22 cellular contexts compared by ENCODE assay signal in the genomic region with DNA sequence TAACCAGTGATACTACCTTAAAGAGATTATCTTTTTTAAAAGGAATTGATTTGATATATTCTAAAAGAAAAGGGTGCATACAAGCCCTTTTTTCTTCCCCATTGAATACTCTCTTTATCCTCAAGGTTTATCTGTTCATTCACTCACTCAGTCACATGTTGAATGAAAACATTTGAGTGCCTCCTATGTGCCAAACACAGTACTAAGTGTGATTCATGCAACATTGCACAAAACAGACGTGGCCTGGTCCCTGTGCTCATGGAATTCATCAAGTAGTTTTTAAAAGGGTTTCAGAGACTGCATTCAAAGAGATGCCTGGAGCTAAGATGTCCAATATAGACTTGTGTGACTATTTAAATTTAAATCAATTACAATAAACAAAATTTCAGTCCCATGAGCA.
"Had no signal": no experiment of that assay in that cellular context is flagged by ENCODE, and none has a peak within 500 bp of the region (broad histone marks: within the 10 kb centered on the region; RNA-seq: fewer than 3 reads in every experiment).

No MANE protein-coding gene starts in this region.

- DNase-seq: cerebellar nuclear complex; cortex of kidney; effector memory CD8-positive, alpha-beta T cell; gastrocnemius medialis; head of caudate nucleus; kidney; left lung; mesendoderm; midbrain; naive thymus-derived CD4-positive, alpha-beta T cell; right lobe of liver; small intestine; stimulated activated CD4-positive, alpha-beta T cell treated with anti-CD3 and anti-CD28 coated beads, Interleukin-15, amount 100 ng/mL, for 24 hours; stimulated activated CD4-positive, alpha-beta T cell treated with anti-CD3 and anti-CD28 coated beads, Interleukin-2, amount 100 ng/mL, for 48 hours; stimulated activated naive B cell treated with anti-CD40 and anti-IgM and Interleukin-4, amounts not matched to agents 10 μg/mL and 1 μg/mL and 100 μg/mL, for 72 hours; testis; tibial artery; upper lobe of left lung had no signal

- H3K4me2 ChIP-seq: neural progenitor cell had no signal

- H3K9me3 Mint-ChIP-seq: nephron, neural progenitor cell had no signal

- H3K4me1 ChIP-seq: gastrocnemius medialis, left lung, parathyroid adenoma, right lobe of liver, testis, tibial artery, upper lobe of left lung had no signal

- H3K4me3 ChIP-seq: gastrocnemius medialis, left lung, neural progenitor cell, right lobe of liver, testis, tibial artery, upper lobe of left lung had no signal

- H3K4me1 Mint-ChIP-seq: nephron, neural progenitor cell had no signal

- ATAC-seq: effector memory CD8-positive, alpha-beta T cell; gastrocnemius medialis; left lung; naive thymus-derived CD4-positive, alpha-beta T cell; right lobe of liver; stimulated activated naive B cell treated with anti-CD40 and anti-IgM and Interleukin-4, amounts not matched to agents 10 μg/mL and 1 μg/mL and 100 μg/mL, for 72 hours had no signal

- H3K27me3 ChIP-seq: gastrocnemius medialis, left lung, neural progenitor cell, right lobe of liver, testis, tibial artery, upper lobe of left lung had no signal

- H3K79me2 ChIP-seq: parathyroid adenoma had no signal

- H3K9me3 ChIP-seq: gastrocnemius medialis, left lung, right lobe of liver, testis, tibial artery, upper lobe of left lung had no signal

- H3K36me3 ChIP-seq: gastrocnemius medialis, left lung, neural progenitor cell, right lobe of liver, tibial artery, upper lobe of left lung had no signal

- H3K9ac ChIP-seq: neural progenitor cell, parathyroid adenoma had no signal

- H3K36me3 Mint-ChIP-seq: neural progenitor cell had no signal

- H3K4me3 Mint-ChIP-seq: effector memory CD8-positive, alpha-beta T cell; naive thymus-derived CD4-positive, alpha-beta T cell; nephron; neural progenitor cell; stimulated activated naive B cell treated with anti-CD40 and anti-IgM and Interleukin-4, amounts not matched to agents 10 μg/mL and 1 μg/mL and 100 μg/mL, for 72 hours; stimulated activated naive CD8-positive, alpha-beta T cell treated with anti-CD3 and anti-CD28 coated beads, Interleukin-15, Interleukin-2, amounts not matched to agents 100 ng/mL and 50 ng/mL, for 24 hours had no signal

- H2AFZ ChIP-seq: neural progenitor cell, parathyroid adenoma had no signal

- H3K27ac ChIP-seq: gastrocnemius medialis, left lung, neural progenitor cell, parathyroid adenoma, right lobe of liver, testis, tibial artery, upper lobe of left lung had no signal
